ENCODE assay signal across 8 cellular contexts in the genomic region with DNA sequence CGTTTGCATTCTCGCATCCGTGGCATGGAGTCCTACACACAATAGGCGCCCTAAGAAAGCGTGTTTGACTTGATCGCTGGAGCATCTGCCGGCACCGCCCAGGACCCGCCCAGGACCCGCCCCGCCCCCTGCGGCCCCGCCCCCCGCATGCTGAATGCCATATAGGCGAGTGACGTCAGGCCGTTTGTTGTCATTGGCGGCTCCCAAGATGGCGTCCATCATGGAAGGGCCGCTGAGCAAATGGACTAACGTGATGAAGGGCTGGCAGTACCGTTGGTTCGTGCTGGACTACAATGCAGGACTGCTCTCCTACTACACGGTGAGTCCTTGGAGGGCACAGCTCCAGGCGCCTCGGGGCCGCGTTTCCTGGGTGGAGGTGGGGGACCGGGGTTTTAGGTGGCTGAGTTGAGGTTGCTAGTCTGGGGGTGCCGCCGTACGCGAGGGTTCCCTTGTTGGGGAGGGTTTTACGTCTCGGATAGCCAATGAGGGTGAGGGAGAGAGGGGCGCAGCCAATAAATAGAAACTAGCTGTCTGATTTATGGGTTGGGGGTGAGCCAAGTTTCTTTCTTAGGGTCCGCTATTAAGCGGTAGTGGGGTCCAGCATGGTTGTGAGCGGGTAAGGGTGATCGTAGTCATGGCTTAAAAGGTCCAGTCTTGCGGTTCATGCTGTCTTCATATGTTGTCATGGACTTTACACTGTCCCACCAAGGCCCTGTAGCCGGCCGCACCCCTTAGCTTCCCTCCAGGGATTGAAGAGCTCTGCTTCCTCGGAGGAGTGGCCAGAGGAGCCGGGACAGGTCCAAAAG. TPM values are rescaled to one million over a fixed set of nuclear protein-coding genes. Genes with fewer than 3 reads are reported as not detected.
DNase-seq lines count a peak whose midpoint lies in the region; ATAC-seq, FAIRE-seq and TF ChIP-seq lines count a peak whose summit lies in the region.

A gene with protein sequence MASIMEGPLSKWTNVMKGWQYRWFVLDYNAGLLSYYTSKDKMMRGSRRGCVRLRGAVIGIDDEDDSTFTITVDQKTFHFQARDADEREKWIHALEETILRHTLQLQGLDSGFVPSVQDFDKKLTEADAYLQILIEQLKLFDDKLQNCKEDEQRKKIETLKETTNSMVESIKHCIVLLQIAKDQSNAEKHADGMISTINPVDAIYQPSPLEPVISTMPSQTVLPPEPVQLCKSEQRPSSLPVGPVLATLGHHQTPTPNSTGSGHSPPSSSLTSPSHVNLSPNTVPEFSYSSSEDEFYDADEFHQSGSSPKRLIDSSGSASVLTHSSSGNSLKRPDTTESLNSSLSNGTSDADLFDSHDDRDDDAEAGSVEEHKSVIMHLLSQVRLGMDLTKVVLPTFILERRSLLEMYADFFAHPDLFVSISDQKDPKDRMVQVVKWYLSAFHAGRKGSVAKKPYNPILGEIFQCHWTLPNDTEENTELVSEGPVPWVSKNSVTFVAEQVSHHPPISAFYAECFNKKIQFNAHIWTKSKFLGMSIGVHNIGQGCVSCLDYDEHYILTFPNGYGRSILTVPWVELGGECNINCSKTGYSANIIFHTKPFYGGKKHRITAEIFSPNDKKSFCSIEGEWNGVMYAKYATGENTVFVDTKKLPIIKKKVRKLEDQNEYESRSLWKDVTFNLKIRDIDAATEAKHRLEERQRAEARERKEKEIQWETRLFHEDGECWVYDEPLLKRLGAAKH (plus strand): TSS at position 190 of the 806 bp plus-strand sequence. CDS start 19 bp downstream, at position 209.

- TF ChIP-seq CTCF in AG09309 (IDR thresholded peaks at IDR 0.05; ENCODE audit: control insufficient read depth, insufficient read depth, low read depth, low read length, missing control alignments) (no peak), kidney (IDR thresholded peaks at IDR 0.05; ENCODE audit: borderline replicate concordance, extremely low read depth, insufficient read depth) (no peak)

- H3K36me3 ChIP-seq in kidney (ENCODE audit: control insufficient read depth in 1 of 2, insufficient read depth in 2 of 2, low read length in 2 of 2) = no peaks in the 10 kb centered on the region

- peak within 1 kb of the TSS; percentile 87 to 89 for H3K27ac ChIP-seq in kidney (ENCODE audit: low read depth in 2 of 2, low read length in 2 of 2)

- peak; percentile 95 for ATAC-seq in GM19035 (IDR thresholded peaks at IDR 0.05; ENCODE audit: unreplicated experiment)
- ATAC-seq in HG03354 (IDR thresholded peaks at IDR 0.05; ENCODE audit: poor library complexity, severe bottlenecking, unreplicated experiment) = peak; percentile 93
- peak; percentile 90 to 95 for ATAC-seq in activated CD4-positive, CD25-positive, alpha-beta regulatory T cell treated with anti-CD3 and anti-CD28 coated beads, Interleukin-2, amount 50 U/mL, for 24 hours
- ATAC-seq in central memory CD8-positive, alpha-beta T cell (replicated peaks; ENCODE audit: extremely low read depth, poor library complexity, severe bottlenecking) = peak; percentile 94

- peaks cover 33% of the 10 kb centered on the region for H3K4me1 Mint-ChIP-seq in central memory CD8-positive, alpha-beta T cell

- H3K4me3 Mint-ChIP-seq in central memory CD8-positive, alpha-beta T cell = peak within 1 kb of the TSS; percentile 98

- FAIRE-seq in kidney (lab: Jason Lieb, UNC) = no peak

- intact Hi-C loops in kidney (cut with DNase I) = no loop called here

- peak; percentile 63 for DNase-seq in AG09309 (ENCODE audit: low read depth)
- DNase-seq in NCI-H446 treated with DMSO at 0.1 percent for 48 hours (lab: John Stamatoyannopoulos, UW) = peak; percentile 87
- peak; percentile 66 to 79 for DNase-seq in central memory CD8-positive, alpha-beta T cell (ENCODE audit: low spot score in 2 of 2)
- peak; percentile 96 for DNase-seq in kidney
- peak; percentile 69 to 75 for DNase-seq in stimulated activated CD4-positive, alpha-beta T cell treated with anti-CD3 and anti-CD28 coated beads, Interleukin-15, amount 100 ng/mL, for 1 hour (ENCODE audit: low read depth in 1 of 2, low spot score in 1 of 2)

- peaks cover 17 to 23% of the 10 kb centered on the region in 2 donors for H3K4me1 ChIP-seq in kidney (ENCODE audit: control insufficient read depth in 1 of 2, insufficient read depth in 1 of 2, low read depth in 1 of 2, low read length in 2 of 2)

- H3K9me3 Mint-ChIP-seq in central memory CD8-positive, alpha-beta T cell = no peaks in the 10 kb centered on the region

- H3K27ac Mint-ChIP-seq in central memory CD8-positive, alpha-beta T cell (ENCODE audit: low read depth) = peak within 1 kb of the TSS; percentile 97

- H3K9ac ChIP-seq in kidney (ENCODE audit: low read length in 2 of 2) = peak within 1 kb of the TSS; percentile 63 to 90

- peaks cover 7% of the 10 kb centered on the region for H3K27me3 Mint-ChIP-seq in central memory CD8-positive, alpha-beta T cell

- H3K36me3 Mint-ChIP-seq in central memory CD8-positive, alpha-beta T cell (ENCODE audit: insufficient read depth) = peaks cover 7% of the 10 kb centered on the region

- H3K9me3 ChIP-seq in kidney (ENCODE audit: control insufficient read depth in 1 of 2, low read length in 2 of 2) = no peaks in the 10 kb centered on the region

- peak within 1 kb of the TSS; percentile 93 for H3K4me3 ChIP-seq in AG09309 (ENCODE audit: control insufficient read depth, low read depth, low read length)
- peak within 1 kb of the TSS; percentile 96 to 98 for H3K4me3 ChIP-seq in kidney (ENCODE audit: low read length in 2 of 2)

RNA-seq across cellular contexts. Expression of the gene that starts here (rescaled TPM):
- 76.6 TPM for total RNA-seq in kidney
- polyA plus RNA-seq in kidney (ENCODE audit: insufficient read depth, low read depth, low replicate concordance) = 73.2 TPM

Comparison
In these comparisons a context has a peak if more than half of its experiments do, and no peak if none do; other contexts are left out.
1. Peak in every context shown above with its lines: DNase-seq, ATAC-seq, H3K4me3 ChIP-seq and H3K27ac ChIP-seq.